23 cellular contexts compared by ENCODE assay signal in the genomic region with DNA sequence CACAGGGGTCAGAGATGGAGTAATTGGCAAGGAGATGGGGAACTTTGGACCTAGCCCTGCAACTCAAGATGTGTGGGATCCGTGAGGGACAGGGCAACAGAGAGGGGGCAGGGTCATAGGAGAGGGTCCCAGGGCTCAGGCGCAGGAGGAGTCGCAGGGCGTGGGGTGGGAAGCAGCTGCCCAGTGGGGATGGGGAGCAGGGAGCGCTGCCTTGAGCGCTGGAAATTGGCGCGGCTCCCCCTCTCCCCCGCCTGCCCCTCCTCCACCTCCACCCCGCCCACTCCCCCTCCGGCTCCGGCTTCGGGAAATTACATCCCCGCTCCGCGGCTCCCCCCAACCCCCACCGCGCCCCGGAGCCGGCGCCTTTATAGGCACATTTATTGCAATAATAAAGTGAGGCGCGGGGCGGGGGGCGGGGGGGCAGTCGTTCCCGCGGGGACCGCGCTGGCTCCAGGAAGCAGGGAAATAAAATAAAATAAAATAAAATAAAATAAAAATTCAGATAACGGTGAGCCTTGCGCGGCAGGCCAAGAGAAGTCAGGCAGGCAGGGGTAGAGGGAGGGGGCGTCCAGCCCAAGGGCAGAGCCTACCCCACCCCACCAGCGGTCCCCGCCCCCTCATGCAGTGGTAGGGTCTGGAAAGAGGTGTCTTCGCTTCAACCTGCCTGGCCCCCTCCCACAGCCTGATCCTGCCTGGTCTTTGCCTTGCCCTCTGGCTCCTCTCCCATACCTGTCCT. TPM values are rescaled to one million over a fixed set of nuclear protein-coding genes. Genes with fewer than 3 reads are reported as not detected.
DNase-seq lines count a peak whose midpoint lies in the region; ATAC-seq and TF ChIP-seq lines count a peak whose summit lies in the region.
"Had no signal": no experiment of that assay in that cellular context is flagged by ENCODE, and none has a peak within 500 bp of the region (broad histone marks: within the 10 kb centered on the region; RNA-seq: fewer than 3 reads in every experiment).

No MANE protein-coding gene starts in this region.

- no peaks in the 10 kb centered on the region for H3K9me3 ChIP-seq in HEK293 (ENCODE audit: control insufficient read depth, insufficient read depth, low read depth, low read length)
- no peaks in the 10 kb centered on the region for H3K9me3 ChIP-seq in OCI-LY1 (ENCODE audit: low read length)
- no peaks in the 10 kb centered on the region for H3K9me3 ChIP-seq in iPS-15b (ENCODE audit: control insufficient read depth, insufficient read depth, low read length)
- H3K9me3 ChIP-seq: left ventricle myocardium inferior, neutrophil, testis, vagina had no signal

- no peaks in the 10 kb centered on the region for H4K20me1 ChIP-seq in OCI-LY1 (ENCODE audit: insufficient read depth, low read length)

- peak overlapping the region; percentile 90; the same call in 1 of the 2 replicates for H3K4me2 ChIP-seq in OCI-LY1 (ENCODE audit: low read length)

- H3K27me3 Mint-ChIP-seq in progenitor cell of endocrine pancreas, result peaks cover 85% of the 10 kb centered on the region
- H3K27me3 Mint-ChIP-seq in natural killer cell (ENCODE audit: low read depth in 2 of 2), result peaks cover 59 to 75% of the 10 kb centered on the region in 2 donors

- H3K9me2 ChIP-seq in OCI-LY1 (ENCODE audit: low read depth, low read length), result no peaks in the 10 kb centered on the region

- DNase-seq in progenitor cell of endocrine pancreas (ENCODE audit: low spot score, unreplicated experiment) (no peak), natural killer cell (no peak)
- DNase-seq in activated T-cell treated with anti-CD3 and anti-CD28 coated beads, Interleukin-2, amount 50 U/mL, for 1 hour, result no peak
- DNase-seq: activated CD4-positive, alpha-beta memory T cell treated with anti-CD3 and anti-CD28 coated beads for 36 hours; activated CD4-positive, CD25-positive, alpha-beta regulatory T cell; activated gamma-delta T cell treated with Interleukin-2 at 50 U/mL for 16 hours; CD4-positive, alpha-beta memory T cell; left ventricle myocardium inferior; NCI-H1092; NCI-H2081; NCI-H510A; stimulated activated naive CD4-positive, alpha-beta T cell; T1000; testis had no signal

- TF ChIP-seq CTCF in HEK293 (tag by site-specific recombination; IDR thresholded peaks at IDR 0.05) (no peak), OCI-LY1 (IDR thresholded peaks at IDR 0.05; ENCODE audit: low read length) (no peak), progenitor cell of endocrine pancreas (IDR thresholded peaks at IDR 0.05; ENCODE audit: unreplicated experiment) (no peak), natural killer cell (IDR thresholded peaks at IDR 0.05) (no peak)

- H3K27ac ChIP-seq in HEK293 (ENCODE audit: extremely low read depth, low read depth, low read length) (no peak overlapping the region), OCI-LY1 (ENCODE audit: low read depth, low read length, poor library complexity, severe bottlenecking) (no peak overlapping the region)
- H3K27ac ChIP-seq: left ventricle myocardium inferior, neutrophil, RWPE1, skin epidermis, testis, vagina had no signal

- peak overlapping the region; percentile 13 for H3K27ac Mint-ChIP-seq in progenitor cell of endocrine pancreas
- peak overlapping the region in 1 of 2 donors; percentile 65 for H3K27ac Mint-ChIP-seq in natural killer cell
- H3K27ac Mint-ChIP-seq: activated CD4-positive, alpha-beta memory T cell treated with anti-CD3 and anti-CD28 coated beads for 36 hours; dendritic cell treated with granulocyte-macrophage colony-stimulating factor and Interleukin-4, amounts not matched to agents 40 ng/mL and 50 ng/mL, for 4 days had no signal

- H3K4me1 ChIP-seq in HEK293 (ENCODE audit: control insufficient read depth, insufficient read depth, low read length), result no peaks in the 10 kb centered on the region; the same call in 1 of the 2 replicates
- H3K4me1 ChIP-seq in OCI-LY1 (ENCODE audit: insufficient read depth, low read length, severe bottlenecking), result peaks cover 62% of the 10 kb centered on the region
- H3K4me1 ChIP-seq in iPS-15b (ENCODE audit: control insufficient read depth, insufficient read depth, low read length), result peaks cover 13% of the 10 kb centered on the region

- peaks cover 40% of the 10 kb centered on the region for H3K4me1 Mint-ChIP-seq in progenitor cell of endocrine pancreas (ENCODE audit: low read depth)
- peaks cover 49 to 82% of the 10 kb centered on the region in 2 donors for H3K4me1 Mint-ChIP-seq in natural killer cell

- no peak overlapping the region for H2AFZ ChIP-seq in OCI-LY1 (ENCODE audit: low read length)

- H3K9me3 Mint-ChIP-seq in progenitor cell of endocrine pancreas (ENCODE audit: low read depth) (no peaks in the 10 kb centered on the region), natural killer cell (no peaks in the 10 kb centered on the region)
- H3K9me3 Mint-ChIP-seq: activated CD4-positive, alpha-beta memory T cell treated with anti-CD3 and anti-CD28 coated beads for 36 hours; dendritic cell treated with granulocyte-macrophage colony-stimulating factor and Interleukin-4, amounts not matched to agents 40 ng/mL and 50 ng/mL, for 4 days had no signal

- CTCF ChIA-PET in HEK293 (lab: Yijun Ruan, JAX), result interaction anchor here (8.8 kb wide), 1 partner anchor 17 kb away, joined by 628 read pairs; the partner anchor contains the start of gene SHMT2

- H3F3A ChIP-seq in OCI-LY1 (ENCODE audit: insufficient read depth, low read length), result 0 out of 2 replicates have a peak, but pooled peaks cover 4% of the 10 kb centered on the region

- ATAC-seq in GM19395 (IDR thresholded peaks at IDR 0.05; ENCODE audit: unreplicated experiment) (no peak), natural killer cell (no peak)

- intact Hi-C loops in natural killer cell (cut with micrococcal nuclease), result no loop called here

- no peaks in the 10 kb centered on the region for H3K36me3 ChIP-seq in HEK293 (ENCODE audit: control insufficient read depth in 2 of 2, insufficient read depth in 1 of 2, low read length in 2 of 2)
- H3K36me3 ChIP-seq in OCI-LY1 (ENCODE audit: insufficient read depth, low read length), result no peaks in the 10 kb centered on the region; the same call in 1 of the 2 replicates
- no peaks in the 10 kb centered on the region for H3K36me3 ChIP-seq in iPS-15b (ENCODE audit: control insufficient read depth, insufficient read depth, low read length)
- H3K36me3 ChIP-seq: left ventricle myocardium inferior, neutrophil, vagina had no signal

- no peak overlapping the region for H3K4me3 ChIP-seq in HEK293 (ENCODE audit: low read depth, low read length)
- peak overlapping the region; percentile 73 for H3K4me3 ChIP-seq in OCI-LY1 (ENCODE audit: low read depth, low read length, poor library complexity, severe bottlenecking)
- H3K4me3 ChIP-seq in iPS-15b (ENCODE audit: low read depth, low read length), result peak overlapping the region; percentile 41
- H3K4me3 ChIP-seq: left ventricle myocardium inferior, skin epidermis, testis, vagina had no signal

- H3K79me2 ChIP-seq in OCI-LY1 (ENCODE audit: insufficient read depth, low read length), result no peaks in the 10 kb centered on the region

- H3K36me3 Mint-ChIP-seq in progenitor cell of endocrine pancreas (ENCODE audit: insufficient read depth) (no peaks in the 10 kb centered on the region), natural killer cell (no peaks in the 10 kb centered on the region)
- H3K36me3 Mint-ChIP-seq: activated CD4-positive, alpha-beta memory T cell treated with anti-CD3 and anti-CD28 coated beads for 36 hours; CD4-positive, alpha-beta memory T cell had no signal

- no peak overlapping the region; the same call in 1 of the 2 replicates for H3K9ac ChIP-seq in OCI-LY1 (ENCODE audit: low read length)
- H3K9ac ChIP-seq in iPS-15b (ENCODE audit: low read depth, low read length), result no peak overlapping the region

- peaks cover 4% of the 10 kb centered on the region; the same call in 1 of the 2 replicates for H3K27me3 ChIP-seq in OCI-LY1 (ENCODE audit: insufficient read depth, low read length)
- peaks cover 93% of the 10 kb centered on the region for H3K27me3 ChIP-seq in iPS-15b (ENCODE audit: control insufficient read depth, insufficient read depth, low read length)
- H3K27me3 ChIP-seq: testis had no signal

- H3K4me3 Mint-ChIP-seq in progenitor cell of endocrine pancreas (ENCODE audit: low read depth) (no peak overlapping the region), natural killer cell (no peak overlapping the region)
- H3K4me3 Mint-ChIP-seq: activated CD4-positive, alpha-beta memory T cell treated with anti-CD3 and anti-CD28 coated beads for 36 hours; dendritic cell treated with granulocyte-macrophage colony-stimulating factor and Interleukin-4, amounts not matched to agents 40 ng/mL and 50 ng/mL, for 4 days had no signal

- POLR2A ChIA-PET in HEK293 (lab: Yijun Ruan, JAX), result interaction anchor here (4.8 kb wide), 1 partner anchor 10 kb away, joined by 44 read pairs; the partner anchor contains the start of gene SHMT2

TF ChIP-seq in HEK293, 187 proteins besides CTCF, POLR2A, EP300 and RAD21 (continues in another document):
- 0 out of 2 replicates have a peak, but pooled peaks have one; percentile 14 for TF ChIP-seq KLF8 (tag by site-specific recombination; IDR thresholded peaks at IDR 0.05)
- TF ChIP-seq KLF17 (tag by site-specific recombination; IDR thresholded peaks at IDR 0.05), result 0 out of 2 replicates have a peak, but pooled peaks have one; percentile 18
- TF ChIP-seq, protein P1, sequence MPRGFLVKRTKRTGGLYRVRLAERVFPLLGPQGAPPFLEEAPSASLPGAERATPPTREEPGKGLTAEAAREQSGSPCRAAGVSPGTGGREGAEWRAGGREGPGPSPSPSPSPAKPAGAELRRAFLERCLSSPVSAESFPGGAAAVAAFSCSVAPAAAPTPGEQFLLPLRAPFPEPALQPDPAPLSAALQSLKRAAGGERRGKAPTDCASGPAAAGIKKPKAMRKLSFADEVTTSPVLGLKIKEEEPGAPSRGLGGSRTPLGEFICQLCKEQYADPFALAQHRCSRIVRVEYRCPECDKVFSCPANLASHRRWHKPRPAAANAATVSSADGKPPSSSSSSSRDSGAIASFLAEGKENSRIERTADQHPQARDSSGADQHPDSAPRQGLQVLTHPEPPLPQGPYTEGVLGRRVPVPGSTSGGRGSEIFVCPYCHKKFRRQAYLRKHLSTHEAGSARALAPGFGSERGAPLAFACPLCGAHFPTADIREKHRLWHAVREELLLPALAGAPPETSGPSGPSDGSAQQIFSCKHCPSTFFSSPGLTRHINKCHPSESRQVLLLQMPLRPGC (tag by site-specific recombination; IDR thresholded peaks at IDR 0.05), result no peak

RNA-seq across cellular contexts. Expression of gene NXPH4, which starts 3.6 kb away (rescaled TPM):
- 1.7 and 2.0 TPM in 2 replicates for total RNA-seq in progenitor cell of endocrine pancreas
- total RNA-seq in natural killer cell, result under 1 TPM in 1 of 3 donors, not detected in 2; 0.82 TPM
- total RNA-seq: CD4-positive, alpha-beta memory T cell had no signal

RNA-seq across cellular contexts. Expression of gene SHMT2, which starts 9.3 kb away (rescaled TPM):
- total RNA-seq in progenitor cell of endocrine pancreas (162 and 165 TPM in 2 replicates), natural killer cell (10 to 100 TPM; 28.6 to 39.3 (median 34.9) TPM)

RNA-seq across cellular contexts. Expression of gene STAC3, which starts 30.8 kb away (rescaled TPM):
- 6.0 and 6.1 TPM in 2 replicates for total RNA-seq in progenitor cell of endocrine pancreas
- 1 to 10 TPM; 2.4 to 4.1 (median 3.8) TPM for total RNA-seq in natural killer cell
